9 cellular contexts compared by ENCODE assay signal in the genomic region with DNA sequence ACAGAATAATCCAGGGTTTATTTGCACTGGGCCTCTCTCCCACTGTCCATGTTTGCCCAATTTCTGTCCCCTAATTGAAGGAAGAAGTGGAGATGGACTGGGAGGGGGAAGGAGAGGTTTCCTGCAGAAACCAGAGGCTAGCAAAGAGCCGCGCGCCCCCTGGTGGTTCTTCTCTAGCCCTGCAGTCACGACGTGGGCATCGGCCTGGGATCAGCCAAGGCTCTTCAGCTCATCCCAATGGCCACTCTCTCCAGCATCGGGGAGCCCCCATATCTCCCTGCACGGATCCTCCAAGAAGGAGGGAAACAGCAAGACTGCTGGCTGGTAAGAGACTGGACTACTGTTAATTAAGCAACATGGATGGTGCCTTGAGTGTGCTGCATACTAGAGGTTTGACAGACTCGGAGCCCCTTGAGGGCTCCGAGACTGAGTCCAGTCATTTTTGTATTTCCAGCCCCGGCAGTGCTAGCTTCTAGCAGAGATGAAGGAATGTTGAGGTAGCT. TPM values are rescaled to one million over a fixed set of nuclear protein-coding genes. Genes with fewer than 3 reads are reported as not detected.
DNase-seq lines count a peak whose midpoint lies in the region; ATAC-seq and TF ChIP-seq lines count a peak whose summit lies in the region.
"Had no signal": no experiment of that assay in that cellular context is flagged by ENCODE, and none has a peak within 500 bp of the region (broad histone marks: within the 10 kb centered on the region; RNA-seq: fewer than 3 reads in every experiment).

No MANE protein-coding gene starts in this region.

- TF ChIP-seq CTCF in colonic mucosa (IDR thresholded peaks at IDR 0.05): peak; percentile 90
- peak; percentile 97 for TF ChIP-seq CTCF in liver (IDR thresholded peaks at IDR 0.05; ENCODE audit: low read depth, low read length, missing input control)

- H3K9me3 Mint-ChIP-seq in activated CD4-positive, alpha-beta T cell treated with anti-CD3 and anti-CD28 coated beads, Interleukin-2, amount 10 ng/mL, durations not matched to agents 7 days and 5 days: no peaks in the 10 kb centered on the region

- WGBS in liver: 22% methylated on average over 11 of the region's 11 CpGs

- CTCF ChIA-PET in activated CD4-positive, alpha-beta T cell treated with anti-CD3 and anti-CD28 coated beads, Interleukin-2, amount 10 ng/mL, durations not matched to agents 7 days and 5 days (lab: Charles Lee): interaction anchor here (0.5 to 3.2 kb wide), 14 partner anchors 9 to 845 kb away, joined by 3 to 12 read pairs (median 4); no protein-coding TSS in a partner anchor

- H3K36me3 Mint-ChIP-seq in activated CD4-positive, alpha-beta T cell treated with anti-CD3 and anti-CD28 coated beads, Interleukin-2, amount 10 ng/mL, durations not matched to agents 7 days and 5 days (ENCODE audit: low read depth): no peaks in the 10 kb centered on the region

- no peak overlapping the region for H3K4me3 Mint-ChIP-seq in activated CD4-positive, alpha-beta T cell treated with anti-CD3 and anti-CD28 coated beads, Interleukin-2, amount 10 ng/mL, durations not matched to agents 7 days and 5 days

- H3K36me3 ChIP-seq in colonic mucosa (no peaks in the 10 kb centered on the region), liver (ENCODE audit: control insufficient read depth in 4 of 4, insufficient read depth in 3 of 4, low read depth in 1 of 4, low read length in 3 of 4) (no peaks in the 10 kb centered on the region)

- ATAC-seq in HG03342 (IDR thresholded peaks at IDR 0.05; ENCODE audit: unreplicated experiment): peak; percentile 57
- no peak for ATAC-seq in HG03045 (IDR thresholded peaks at IDR 0.05; ENCODE audit: unreplicated experiment)

- no peak overlapping the region for H3K27ac Mint-ChIP-seq in activated CD4-positive, alpha-beta T cell treated with anti-CD3 and anti-CD28 coated beads, Interleukin-2, amount 10 ng/mL, durations not matched to agents 7 days and 5 days

- peak; percentile 91 for DNase-seq in DMS53 (lab: John Stamatoyannopoulos, UW)
- DNase-seq in NCI-H69 (lab: John Stamatoyannopoulos, UW): peak; percentile 82
- DNase-seq in activated CD4-positive, alpha-beta T cell treated with anti-CD3 and anti-CD28 coated beads, Interleukin-2, amount 10 ng/mL, durations not matched to agents 7 days and 5 days: peak; percentile 73
- peak; percentile 82 for DNase-seq in colonic mucosa
- DNase-seq in stimulated activated CD4-positive, alpha-beta T cell treated with anti-CD3 and anti-CD28 coated beads, Interleukin-4, amount 100 ng/mL, for 24 hours: peak; percentile 78

- peaks cover 19% of the 10 kb centered on the region for H3K4me1 Mint-ChIP-seq in activated CD4-positive, alpha-beta T cell treated with anti-CD3 and anti-CD28 coated beads, Interleukin-2, amount 10 ng/mL, durations not matched to agents 7 days and 5 days

- TF ChIP-seq RAD21 in liver (IDR thresholded peaks at IDR 0.05): peak; percentile 98 to 99

- POLR2A ChIA-PET in activated CD4-positive, alpha-beta T cell treated with anti-CD3 and anti-CD28 coated beads, Interleukin-2, amount 10 ng/mL, durations not matched to agents 7 days and 5 days (lab: Charles Lee): no interaction called here

- H3K9ac ChIP-seq in colonic mucosa (ENCODE audit: low read depth in 2 of 2, low read length in 2 of 2) (no peak overlapping the region), liver (ENCODE audit: low read depth in 1 of 2, low read length in 2 of 2) (no peak overlapping the region)

- H3K27me3 Mint-ChIP-seq in activated CD4-positive, alpha-beta T cell treated with anti-CD3 and anti-CD28 coated beads, Interleukin-2, amount 10 ng/mL, durations not matched to agents 7 days and 5 days: peaks cover 13% of the 10 kb centered on the region

- H3K4me3 ChIP-seq in colonic mucosa (no peak overlapping the region), liver (ENCODE audit: low read depth in 1 of 3, low read length in 3 of 3) (no peak overlapping the region)

- H3K27me3 ChIP-seq in colonic mucosa (no peaks in the 10 kb centered on the region), liver (ENCODE audit: control insufficient read depth in 4 of 4, insufficient read depth in 4 of 4, low read length in 3 of 4) (no peaks in the 10 kb centered on the region)

- H3K27ac ChIP-seq in colonic mucosa: no peak overlapping the region
- H3K27ac ChIP-seq in liver (ENCODE audit: low read depth in 1 of 2, low read length in 2 of 2): peak overlapping the region in 1 of 2 donors; percentile 17

- no peaks in the 10 kb centered on the region for H3K9me3 ChIP-seq in colonic mucosa
- H3K9me3 ChIP-seq in liver (ENCODE audit: control insufficient read depth in 4 of 4, low read length in 3 of 4): no peaks in the 10 kb centered on the region

- intact Hi-C loops in colonic mucosa (cut with DNase I): loop anchor here (2.0 kb wide), 2 partner anchors 147 to 229 kb away; no protein-coding TSS in a partner anchor

- H3K4me1 ChIP-seq in colonic mucosa: no peaks in the 10 kb centered on the region
- peaks cover 4 to 37% (median 26%) of the 10 kb centered on the region in 4 donors for H3K4me1 ChIP-seq in liver (ENCODE audit: control insufficient read depth in 4 of 4, insufficient read depth in 4 of 4, low read length in 3 of 4)

TF ChIP-seq in liver, 16 proteins besides CTCF, POLR2A, EP300 and RAD21 (continues in another document):
- TF ChIP-seq NR2F2 (IDR thresholded peaks at IDR 0.05): no peak
- TF ChIP-seq, protein P1, sequence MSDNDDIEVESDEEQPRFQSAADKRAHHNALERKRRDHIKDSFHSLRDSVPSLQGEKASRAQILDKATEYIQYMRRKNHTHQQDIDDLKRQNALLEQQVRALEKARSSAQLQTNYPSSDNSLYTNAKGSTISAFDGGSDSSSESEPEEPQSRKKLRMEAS (IDR thresholded peaks at IDR 0.05): no peak
- TF ChIP-seq FOXA2 (IDR thresholded peaks at IDR 0.05): no peak
- TF ChIP-seq GABPA (IDR thresholded peaks at IDR 0.05 in 1 of 2, conservative IDR thresholded peaks at IDR 0.05 in 1 of 2): peak; percentile 1 to 37
- TF ChIP-seq ZBTB33 (IDR thresholded peaks at IDR 0.05): no peak
- TF ChIP-seq, protein P2, sequence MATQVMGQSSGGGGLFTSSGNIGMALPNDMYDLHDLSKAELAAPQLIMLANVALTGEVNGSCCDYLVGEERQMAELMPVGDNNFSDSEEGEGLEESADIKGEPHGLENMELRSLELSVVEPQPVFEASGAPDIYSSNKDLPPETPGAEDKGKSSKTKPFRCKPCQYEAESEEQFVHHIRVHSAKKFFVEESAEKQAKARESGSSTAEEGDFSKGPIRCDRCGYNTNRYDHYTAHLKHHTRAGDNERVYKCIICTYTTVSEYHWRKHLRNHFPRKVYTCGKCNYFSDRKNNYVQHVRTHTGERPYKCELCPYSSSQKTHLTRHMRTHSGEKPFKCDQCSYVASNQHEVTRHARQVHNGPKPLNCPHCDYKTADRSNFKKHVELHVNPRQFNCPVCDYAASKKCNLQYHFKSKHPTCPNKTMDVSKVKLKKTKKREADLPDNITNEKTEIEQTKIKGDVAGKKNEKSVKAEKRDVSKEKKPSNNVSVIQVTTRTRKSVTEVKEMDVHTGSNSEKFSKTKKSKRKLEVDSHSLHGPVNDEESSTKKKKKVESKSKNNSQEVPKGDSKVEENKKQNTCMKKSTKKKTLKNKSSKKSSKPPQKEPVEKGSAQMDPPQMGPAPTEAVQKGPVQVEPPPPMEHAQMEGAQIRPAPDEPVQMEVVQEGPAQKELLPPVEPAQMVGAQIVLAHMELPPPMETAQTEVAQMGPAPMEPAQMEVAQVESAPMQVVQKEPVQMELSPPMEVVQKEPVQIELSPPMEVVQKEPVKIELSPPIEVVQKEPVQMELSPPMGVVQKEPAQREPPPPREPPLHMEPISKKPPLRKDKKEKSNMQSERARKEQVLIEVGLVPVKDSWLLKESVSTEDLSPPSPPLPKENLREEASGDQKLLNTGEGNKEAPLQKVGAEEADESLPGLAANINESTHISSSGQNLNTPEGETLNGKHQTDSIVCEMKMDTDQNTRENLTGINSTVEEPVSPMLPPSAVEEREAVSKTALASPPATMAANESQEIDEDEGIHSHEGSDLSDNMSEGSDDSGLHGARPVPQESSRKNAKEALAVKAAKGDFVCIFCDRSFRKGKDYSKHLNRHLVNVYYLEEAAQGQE (IDR thresholded peaks at IDR 0.05): no peak
- no peak for TF ChIP-seq FOXA1 (IDR thresholded peaks at IDR 0.05)
- no peak for TF ChIP-seq SP1 (IDR thresholded peaks at IDR 0.05)
- TF ChIP-seq YY1 (IDR thresholded peaks at IDR 0.05): peak; percentile 23
- TF ChIP-seq RXRA (IDR thresholded peaks at IDR 0.05): peak; percentile 25 to 52
- no peak for TF ChIP-seq JUND (IDR thresholded peaks at IDR 0.05)
- TF ChIP-seq HNF4G (IDR thresholded peaks at IDR 0.05): no peak
- TF ChIP-seq HNF4A (conservative IDR thresholded peaks at IDR 0.05): no peak
- no peak for TF ChIP-seq TAF1 (conservative IDR thresholded peaks at IDR 0.05)

RNA-seq across cellular contexts. Expression of gene ZBTB39, which starts 18.7 kb away (rescaled TPM):
- total RNA-seq in activated CD4-positive, alpha-beta T cell treated with anti-CD3 and anti-CD28 coated beads, Interleukin-2, amount 10 ng/mL, durations not matched to agents 7 days and 5 days: 1 to 10 TPM; 8.8 to 9.5 TPM
- total RNA-seq in colonic mucosa (1 to 10 TPM; 3.7 to 5.7 TPM), liver (1 to 10 TPM; 3.6 to 9.9 TPM)
- 1 to 10 TPM; 1.8 to 2.5 TPM for polyA plus RNA-seq in liver

RNA-seq across cellular contexts. Expression of gene TAC3, which starts 28.7 kb away (rescaled TPM):
- under 1 TPM in 1 of 2 experiments, not detected in 1; 0.25 TPM for total RNA-seq in activated CD4-positive, alpha-beta T cell treated with anti-CD3 and anti-CD28 coated beads, Interleukin-2, amount 10 ng/mL, durations not matched to agents 7 days and 5 days
- total RNA-seq in colonic mucosa (1 to 10 TPM; 1.9 TPM), liver (not detected)
- polyA plus RNA-seq in liver: not detected

RNA-seq across cellular contexts. Expression of gene RDH16, which starts 30.2 kb away (rescaled TPM):
- under 1 TPM; 0.31 to 0.35 TPM for total RNA-seq in activated CD4-positive, alpha-beta T cell treated with anti-CD3 and anti-CD28 coated beads, Interleukin-2, amount 10 ng/mL, durations not matched to agents 7 days and 5 days
- total RNA-seq in colonic mucosa (under 1 TPM; 0.16 to 0.44 TPM), liver (100 to 1,000 TPM in 1 of 2 donors, 10 to 100 TPM in 1; 12.9 to 382 TPM)
- polyA plus RNA-seq in liver: 100 to 1,000 TPM; 187 to 251 TPM

RNA-seq across cellular contexts. Expression of gene SDR9C7, which starts 53.4 kb away (rescaled TPM):
- not detected for total RNA-seq in activated CD4-positive, alpha-beta T cell treated with anti-CD3 and anti-CD28 coated beads, Interleukin-2, amount 10 ng/mL, durations not matched to agents 7 days and 5 days
- total RNA-seq in colonic mucosa (not detected), liver (not detected)
- polyA plus RNA-seq in liver: not detected
- total RNA-seq: T-helper 1 cell treated with Interleukin-12 subunit alpha and Interleukin-12 subunit beta and Interleukin-4 antibody, amounts not matched to agents 30 ng/mL and 1 ng/mL, for 36 hours had no signal

Comparison
In these comparisons a context has a peak if more than half of its experiments do, and no peak if none do; other contexts are left out.
1. RNA of gene RDH16, which starts 30.2 kb away (total RNA-seq): 12.9 to 382 TPM in liver; 0.16 to 0.44 TPM in colonic mucosa and 0.31 to 0.35 TPM in activated CD4-positive, alpha-beta T cell treated with anti-CD3 and anti-CD28 coated beads, Interleukin-2, amount 10 ng/mL, durations not matched to agents 7 days and 5 days; every median in the first group is over 4 times any median in the second.
2. Peak in every context shown above with its lines, with median percentiles within 50 percentile points of each other: DNase-seq.